ENCODE assay signal across 28 cellular contexts in the genomic region with DNA sequence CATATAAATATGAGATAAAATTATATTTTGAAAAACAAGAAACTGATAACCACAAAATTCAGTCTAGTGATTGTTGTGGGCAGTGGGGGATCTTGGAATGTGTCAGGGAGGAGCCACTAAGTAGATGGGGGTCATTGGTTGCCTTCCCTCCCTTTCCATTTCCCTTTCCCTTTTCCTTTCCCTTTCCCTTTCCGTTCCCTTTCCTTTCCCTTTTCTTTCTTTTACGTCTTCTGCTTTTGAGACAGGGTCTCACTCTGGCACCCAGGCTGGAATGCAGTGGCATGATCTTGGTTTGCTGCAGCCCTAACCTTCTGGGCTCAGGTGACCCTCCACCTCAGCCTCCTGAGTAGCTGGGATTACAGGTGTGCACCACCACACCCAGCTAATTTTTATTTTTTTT.
"Had no signal": no experiment of that assay in that cellular context is flagged by ENCODE, and none has a peak within 500 bp of the region (broad histone marks: within the 10 kb centered on the region; RNA-seq: fewer than 3 reads in every experiment).

No MANE protein-coding gene starts in this region.

- H3K4me3 Mint-ChIP-seq: dendritic cell treated with granulocyte-macrophage colony-stimulating factor and Interleukin-4, amounts not matched to agents 40 ng/mL and 50 ng/mL, for 4 days; effector memory CD8-positive, alpha-beta T cell; endodermal cell had no signal

- H3K27ac ChIP-seq: colonic mucosa, coronary artery, dorsolateral prefrontal cortex, epithelial cell of prostate, esophagus muscularis mucosa, esophagus squamous epithelium, foreskin keratinocyte, gastrocnemius medialis, gastroesophageal sphincter, heart left ventricle, heart right ventricle had no signal

- H3K27me3 Mint-ChIP-seq: dendritic cell treated with granulocyte-macrophage colony-stimulating factor and Interleukin-4, amounts not matched to agents 40 ng/mL and 50 ng/mL, for 4 days; effector memory CD8-positive, alpha-beta T cell had no signal

- H3K27ac Mint-ChIP-seq: dendritic cell treated with granulocyte-macrophage colony-stimulating factor and Interleukin-4, amounts not matched to agents 40 ng/mL and 50 ng/mL, for 4 days; endodermal cell had no signal

- FAIRE-seq: endometrium, endothelial cell of umbilical vein, frontal cortex had no signal

- H3K4me1 Mint-ChIP-seq: endodermal cell had no signal

- H3K4me1 ChIP-seq: colonic mucosa, esophagus muscularis mucosa, esophagus squamous epithelium, foreskin keratinocyte, gastrocnemius medialis, gastroesophageal sphincter had no signal

- H3K36me3 ChIP-seq: colonic mucosa had no signal

- H3K9me3 Mint-ChIP-seq: effector memory CD8-positive, alpha-beta T cell; endodermal cell had no signal

- DNase-seq: colonic mucosa; cortex of kidney; dermis blood vessel endothelial cell; dorsolateral prefrontal cortex; effector CD4-positive, alpha-beta T cell; effector CD8-positive, alpha-beta T cell; effector memory CD4-positive, alpha-beta T cell; effector memory CD8-positive, alpha-beta T cell; endodermal cell; erythroblast; esophagus squamous epithelium; foreskin fibroblast; foreskin keratinocyte; foreskin melanocyte; gastrocnemius medialis; glutamatergic neuron; head of caudate nucleus; heart left ventricle; heart right ventricle had no signal

- H3K4me3 ChIP-seq: colonic mucosa, coronary artery, dorsolateral prefrontal cortex, esophagus muscularis mucosa, esophagus squamous epithelium, gastrocnemius medialis, gastroesophageal sphincter, heart left ventricle, heart right ventricle had no signal

- H3K9me3 ChIP-seq: colonic mucosa, esophagus muscularis mucosa, esophagus squamous epithelium, gastrocnemius medialis, gastroesophageal sphincter, heart left ventricle, heart right ventricle had no signal

- ATAC-seq: effector memory CD8-positive, alpha-beta T cell; esophagus mucosa; foreskin keratinocyte; gastrocnemius medialis; gastroesophageal sphincter; heart left ventricle; heart right ventricle had no signal
